In genomic region chr21:45763506-45763905, GRCh38 we compare ENCODE assay signal across 31 cellular contexts.
"Had no signal": no experiment of that assay in that cellular context is flagged by ENCODE, and none has a peak within 500 bp of the region (broad histone marks: within the 10 kb centered on the region; RNA-seq: fewer than 3 reads in every experiment).

No MANE protein-coding gene starts in this region.

- DNase-seq: activated CD4-positive, alpha-beta T cell treated with anti-CD3 and anti-CD28 coated beads for 1 hour; activated CD4-positive, alpha-beta T cell treated with anti-CD3 and anti-CD28 coated beads, Interleukin-2, amount 10 ng/mL, durations not matched to agents 7 days and 5 days; activated CD4-positive, alpha-beta T cell treated with anti-CD3 and anti-CD28 coated beads, Interleukin-2, amount 50 U/mL, for 48 hours; activated CD4-positive, CD25-positive, alpha-beta regulatory T cell; activated CD8-positive, alpha-beta T cell treated with anti-CD3 and anti-CD28 coated beads, Interleukin-2, amount 10 ng/mL, durations not matched to agents 7 days and 5 days; activated gamma-delta T cell treated with Interleukin-2 at 50 U/mL for 16 hours; activated naive CD4-positive, alpha-beta T cell treated with anti-CD3 and anti-CD28 coated beads, Interleukin-2, amount 10 ng/mL, durations not matched to agents 7 days and 5 days; activated naive CD8-positive, alpha-beta T cell treated with anti-CD3 and anti-CD28 coated beads, Interleukin-2, amount 50 U/mL, for 24 hours; activated T-cell treated with anti-CD3 and anti-CD28 coated beads, Interleukin-2, amount 50 U/mL, for 24 hours; anterior cingulate cortex; Kasumi-1; KBM-7; MG63; NCI-H1048; NCI-H1105 treated with DMSO at 0.1 percent for 48 hours; NCI-H1436; NCI-H1694; NCI-H1930; NCI-H2081 treated with DMSO at 0.1 percent for 48 hours; NCI-H510A; NCI-H526; NCI-H748 treated with DMSO at 0.1 percent for 48 hours; NK-92 treated with Interleukin-12 subunit alpha and Interleukin-12 subunit beta, amount 100 ng/mL, for 24 hours; PC-9; Right ventricle myocardium superior; T1000; WERI-Rb-1 had no signal

- H3K27ac Mint-ChIP-seq: activated CD4-positive, alpha-beta T cell treated with anti-CD3 and anti-CD28 coated beads, Interleukin-2, amount 10 ng/mL, durations not matched to agents 7 days and 5 days; activated CD8-positive, alpha-beta T cell treated with anti-CD3 and anti-CD28 coated beads, Interleukin-2, amount 10 ng/mL, durations not matched to agents 7 days and 5 days; activated naive CD4-positive, alpha-beta T cell treated with anti-CD3 and anti-CD28 coated beads, Interleukin-2, amount 10 ng/mL, durations not matched to agents 7 days and 5 days; activated naive CD8-positive, alpha-beta T cell; activated naive CD8-positive, alpha-beta T cell treated with anti-CD3 and anti-CD28 coated beads, Interleukin-2, amount 50 U/mL, for 24 hours; activated T-cell treated with anti-CD3 and anti-CD28 coated beads, Interleukin-2, amount 50 U/mL, for 24 hours had no signal

- H2AFZ ChIP-seq: PC-9 had no signal

- H3K4me1 Mint-ChIP-seq: central memory CD8-positive, alpha-beta T cell had no signal

- H3K9me3 Mint-ChIP-seq: activated CD4-positive, alpha-beta T cell treated with anti-CD3 and anti-CD28 coated beads, Interleukin-2, amount 10 ng/mL, durations not matched to agents 7 days and 5 days; activated naive CD4-positive, alpha-beta T cell treated with anti-CD3 and anti-CD28 coated beads, Interleukin-2, amount 10 ng/mL, durations not matched to agents 7 days and 5 days; activated naive CD8-positive, alpha-beta T cell treated with anti-CD3 and anti-CD28 coated beads, Interleukin-2, amount 50 U/mL, for 24 hours; activated T-cell treated with anti-CD3 and anti-CD28 coated beads, Interleukin-2, amount 50 U/mL, for 24 hours; central memory CD8-positive, alpha-beta T cell had no signal

- ATAC-seq: activated CD8-positive, alpha-beta T cell treated with anti-CD3 and anti-CD28 coated beads, Interleukin-2, amount 10 ng/mL, durations not matched to agents 7 days and 5 days; activated naive CD8-positive, alpha-beta T cell treated with anti-CD3 and anti-CD28 coated beads, Interleukin-2, amount 50 U/mL, for 24 hours had no signal

- H3K36me3 ChIP-seq: cardiac muscle cell, MG63, WERI-Rb-1 had no signal

- H3K4me2 ChIP-seq: PC-9 had no signal

- H3K36me3 Mint-ChIP-seq: activated naive CD4-positive, alpha-beta T cell treated with anti-CD3 and anti-CD28 coated beads, Interleukin-2, amount 10 ng/mL, durations not matched to agents 7 days and 5 days had no signal

- H3K4me3 ChIP-seq: cardiac muscle cell, MG63, PC-9, SK-N-MC had no signal

- H3K27me3 Mint-ChIP-seq: activated CD4-positive, alpha-beta T cell treated with anti-CD3 and anti-CD28 coated beads, Interleukin-2, amount 10 ng/mL, durations not matched to agents 7 days and 5 days; activated naive CD4-positive, alpha-beta T cell treated with anti-CD3 and anti-CD28 coated beads, Interleukin-2, amount 10 ng/mL, durations not matched to agents 7 days and 5 days; activated naive CD8-positive, alpha-beta T cell; activated T-cell treated with anti-CD3 and anti-CD28 coated beads, Interleukin-2, amount 50 U/mL, for 24 hours had no signal

- H3K27ac ChIP-seq: cardiac muscle cell, PC-9, SK-N-MC, WERI-Rb-1 had no signal

- H3K4me3 Mint-ChIP-seq: activated CD4-positive, alpha-beta T cell treated with anti-CD3 and anti-CD28 coated beads, Interleukin-2, amount 10 ng/mL, durations not matched to agents 7 days and 5 days; activated CD8-positive, alpha-beta T cell treated with anti-CD3 and anti-CD28 coated beads, Interleukin-2, amount 10 ng/mL, durations not matched to agents 7 days and 5 days; activated naive CD4-positive, alpha-beta T cell treated with anti-CD3 and anti-CD28 coated beads, Interleukin-2, amount 10 ng/mL, durations not matched to agents 7 days and 5 days; activated naive CD8-positive, alpha-beta T cell; activated naive CD8-positive, alpha-beta T cell treated with anti-CD3 and anti-CD28 coated beads, Interleukin-2, amount 50 U/mL, for 24 hours; activated T-cell treated with anti-CD3 and anti-CD28 coated beads, Interleukin-2, amount 50 U/mL, for 24 hours; central memory CD8-positive, alpha-beta T cell had no signal

- H3K27me3 ChIP-seq: cardiac muscle cell, MG63 had no signal

- H3K9me3 ChIP-seq: MG63 had no signal
